Comparison of ENCODE assay signal across 35 cellular contexts in genomic region chr10:123316776-123317175, GRCh38.
"Had no signal": no experiment of that assay in that cellular context is flagged by ENCODE, and none has a peak within 500 bp of the region (broad histone marks: within the 10 kb centered on the region; RNA-seq: fewer than 3 reads in every experiment).

No MANE protein-coding gene starts in this region.

- DNase-seq: Karpas-422, Kasumi-1, KBM-7, KG1, MG63, MM.1S, MV-4-11, NCI-H1048, NCI-H1092, NCI-H1092 treated with DMSO at 0.1 percent for 48 hours, NCI-H1105, NCI-H1105 treated with DMSO at 0.1 percent for 48 hours, NCI-H1417, NCI-H1417 treated with DMSO at 0.1 percent for 48 hours, NCI-H1436, NCI-H1436 treated with DMSO at 0.1 percent for 48 hours, NCI-H146, NCI-H1694, NCI-H1694 treated with DMSO at 0.1 percent for 48 hours, NCI-H187, NCI-H187 treated with DMSO at 0.1 percent for 48 hours, NCI-H1930, NCI-H2029, NCI-H2029 treated with DMSO at 0.1 percent for 48 hours, NCI-H2081, NCI-H2081 treated with DMSO at 0.1 percent for 48 hours, NCI-H2107, NCI-H2171, NCI-H2171 treated with DMSO at 0.1 percent for 48 hours, NCI-H2227 treated with DMSO at 0.1 percent for 48 hours, NCI-H226, NCI-H345, NCI-H446, NCI-H446 treated with DMSO at 0.1 percent for 48 hours had no signal

- H3K27ac ChIP-seq: KMS-11 had no signal

- H3K27me3 ChIP-seq: MG63 had no signal

- H3K36me3 ChIP-seq: MG63 had no signal

- H3K4me3 ChIP-seq: MG63 had no signal

- H3K9me3 ChIP-seq: MG63 had no signal

- H3K9ac ChIP-seq: KMS-11 had no signal
